ENCODE assay signal across 8 cellular contexts in genomic region chr17:59947310-59947709, GRCh38. TPM values are rescaled to one million over a fixed set of nuclear protein-coding genes. Genes with fewer than 3 reads are reported as not detected.
DNase-seq lines count a peak whose midpoint lies in the region; ATAC-seq and TF ChIP-seq lines count a peak whose summit lies in the region.
"Not testable (repeated sequence)": the region's sequence is repeated elsewhere in the genome, so short reads cannot be mapped to it uniquely, and the experiment has no call there.

No MANE protein-coding gene starts in this region.

- not testable (repeated sequence) for H3K4me2 ChIP-seq in KMS-11
- peak overlapping the region; percentile 52 for H3K4me2 ChIP-seq in SU-DHL-6 (ENCODE audit: low read depth, low read length, poor library complexity, severe bottlenecking)

- H3K9ac ChIP-seq in KMS-11 = not testable (repeated sequence)
- H3K9ac ChIP-seq in SU-DHL-6 (ENCODE audit: low read length) = 0 out of 2 replicates have a peak overlapping the region, but pooled peaks have one; percentile 20

- peak overlapping the region in 2 of 3 donors; percentile 3 to 63 for H3K27ac Mint-ChIP-seq in CD4-positive, CD25-positive, alpha-beta regulatory T cell
- peak overlapping the region; percentile 79 for H3K27ac Mint-ChIP-seq in activated T-cell treated with anti-CD3 and anti-CD28 coated beads, Interleukin-2, amount 50 U/mL, for 24 hours
- H3K27ac Mint-ChIP-seq in activated naive CD8-positive, alpha-beta T cell = peak overlapping the region; percentile 81

- not testable (repeated sequence) for H3K4me3 ChIP-seq in CD4-positive, CD25-positive, alpha-beta regulatory T cell (ENCODE audit: low read depth, low read length); KMS-11 (IDR thresholded peaks at IDR 0.05; ENCODE audit: insufficient read depth, low read depth, low read length); SU-DHL-6 (ENCODE audit: insufficient read depth, low read length, poor library complexity, severe bottlenecking)

- not testable (repeated sequence) for TF ChIP-seq CTCF in KMS-11 (conservative IDR thresholded peaks at IDR 0.05; ENCODE audit: low read depth, low read length); SU-DHL-6 (IDR thresholded peaks at IDR 0.05; ENCODE audit: insufficient read depth, low read length, poor library complexity, severe bottlenecking)

- H3K27me3 Mint-ChIP-seq in CD4-positive, CD25-positive, alpha-beta regulatory T cell; activated T-cell treated with anti-CD3 and anti-CD28 coated beads, Interleukin-2, amount 50 U/mL, for 24 hours; activated naive CD8-positive, alpha-beta T cell: not testable (repeated sequence)

- H3K27me3 ChIP-seq in CD4-positive, CD25-positive, alpha-beta regulatory T cell (ENCODE audit: control insufficient read depth, insufficient read depth, low read length); KMS-11 (ENCODE audit: insufficient read depth, low read depth); SU-DHL-6 (ENCODE audit: low read length): not testable (repeated sequence)

- H3K27ac ChIP-seq in CD4-positive, CD25-positive, alpha-beta regulatory T cell (ENCODE audit: insufficient read depth, low read length, poor library complexity, severe bottlenecking) = not testable (repeated sequence)
- H3K27ac ChIP-seq in KMS-11 = 0 out of 2 replicates have a peak overlapping the region, but pooled peaks have one; percentile 9
- H3K27ac ChIP-seq in SU-DHL-6 (ENCODE audit: low read depth, low read length) = peak overlapping the region; percentile 69

- H3K9me3 ChIP-seq in CD4-positive, CD25-positive, alpha-beta regulatory T cell (ENCODE audit: control insufficient read depth in 2 of 2, low read length in 2 of 2); SU-DHL-6 (ENCODE audit: insufficient read depth, low read length): not testable (repeated sequence)

- H3K4me1 ChIP-seq in CD4-positive, CD25-positive, alpha-beta regulatory T cell (ENCODE audit: control insufficient read depth, insufficient read depth, low read length, poor library complexity, severe bottlenecking) = not testable (repeated sequence)
- peaks cover 16% of the 10 kb centered on the region for H3K4me1 ChIP-seq in KMS-11 (ENCODE audit: low read depth, poor library complexity, severe bottlenecking)

- not testable (repeated sequence) for DNase-seq in CD4-positive, CD25-positive, alpha-beta regulatory T cell; activated T-cell treated with anti-CD3 and anti-CD28 coated beads, Interleukin-2, amount 50 U/mL, for 24 hours; stimulated activated naive CD8-positive, alpha-beta T cell treated with anti-CD3 and anti-CD28 coated beads, Interleukin-15, Interleukin-2, amounts not matched to agents 100 U/mL and 50 U/mL, for 24 hours
- peak; percentile 25 for DNase-seq in activated CD4-positive, alpha-beta T cell treated with anti-CD3 and anti-CD28 coated beads for 48 hours
- DNase-seq in myocyte (ENCODE audit: low read depth) = peak; percentile 26

- peaks cover 24% of the 10 kb centered on the region for H3K36me3 Mint-ChIP-seq in CD4-positive, CD25-positive, alpha-beta regulatory T cell
- H3K36me3 Mint-ChIP-seq in activated T-cell treated with anti-CD3 and anti-CD28 coated beads, Interleukin-2, amount 50 U/mL, for 24 hours (ENCODE audit: low read depth) = peaks cover 88% of the 10 kb centered on the region
- peaks cover 11% of the 10 kb centered on the region for H3K36me3 Mint-ChIP-seq in activated naive CD8-positive, alpha-beta T cell

- not testable (repeated sequence) for H4K20me1 ChIP-seq in KMS-11 (ENCODE audit: insufficient read depth); SU-DHL-6 (ENCODE audit: low read depth, low read length)

- H3K4me3 Mint-ChIP-seq in CD4-positive, CD25-positive, alpha-beta regulatory T cell; activated T-cell treated with anti-CD3 and anti-CD28 coated beads, Interleukin-2, amount 50 U/mL, for 24 hours; activated naive CD8-positive, alpha-beta T cell: not testable (repeated sequence)

- peaks cover 0 to 21% (median 7%) of the 10 kb centered on the region in 4 donors for H3K4me1 Mint-ChIP-seq in CD4-positive, CD25-positive, alpha-beta regulatory T cell
- peaks cover 45% of the 10 kb centered on the region for H3K4me1 Mint-ChIP-seq in activated T-cell treated with anti-CD3 and anti-CD28 coated beads, Interleukin-2, amount 50 U/mL, for 24 hours (ENCODE audit: low read depth)
- H3K4me1 Mint-ChIP-seq in activated naive CD8-positive, alpha-beta T cell (ENCODE audit: low read depth) = not testable (repeated sequence)

- not testable (repeated sequence) for H3K9me3 Mint-ChIP-seq in CD4-positive, CD25-positive, alpha-beta regulatory T cell; activated T-cell treated with anti-CD3 and anti-CD28 coated beads, Interleukin-2, amount 50 U/mL, for 24 hours; activated naive CD8-positive, alpha-beta T cell (ENCODE audit: low read depth)

- peaks cover 48% of the 10 kb centered on the region for H3K36me3 ChIP-seq in CD4-positive, CD25-positive, alpha-beta regulatory T cell (ENCODE audit: control insufficient read depth, insufficient read depth, low read length)
- H3K36me3 ChIP-seq in KMS-11 (ENCODE audit: insufficient read depth) = not testable (repeated sequence)
- H3K36me3 ChIP-seq in SU-DHL-6 (ENCODE audit: low read length) = peaks cover 13% of the 10 kb centered on the region

- H3K9me2 ChIP-seq in SU-DHL-6 (replicated peaks; ENCODE audit: insufficient read depth, low read length) = not testable (repeated sequence)

- ATAC-seq in CD4-positive, CD25-positive, alpha-beta regulatory T cell (ENCODE audit: low read depth in 2 of 2) = not testable (repeated sequence)
- ATAC-seq in stimulated activated naive CD8-positive, alpha-beta T cell treated with anti-CD3 and anti-CD28 coated beads, Interleukin-15, Interleukin-2, amounts not matched to agents 100 U/mL and 50 U/mL, for 24 hours = peak; percentile 52

- peaks cover 19% of the 10 kb centered on the region for H3F3A ChIP-seq in SU-DHL-6 (ENCODE audit: insufficient read depth)

- not testable (repeated sequence) for H2AFZ ChIP-seq in KMS-11 (ENCODE audit: low read depth); SU-DHL-6 (ENCODE audit: low read depth, low read length, severe bottlenecking)

- not testable (repeated sequence) for H3K79me2 ChIP-seq in KMS-11 (ENCODE audit: insufficient read depth, low read depth); SU-DHL-6 (ENCODE audit: insufficient read depth, low read length)

RNA-seq across cellular contexts. Expression of gene RNFT1, which starts 17.2 kb away (rescaled TPM):
- total RNA-seq in CD4-positive, CD25-positive, alpha-beta regulatory T cell = 27.0 TPM
- 10 to 100 TPM; 29.1 to 38.0 (median 30.5) TPM for polyA plus RNA-seq in CD4-positive, CD25-positive, alpha-beta regulatory T cell
- 12.4 and 12.5 TPM in 2 replicates for total RNA-seq in myocyte
- polyA plus RNA-seq in myocyte (2012) = 10.7 TPM

RNA-seq across cellular contexts. Expression of gene RPS6KB1, which starts 54.4 kb away (rescaled TPM):
- total RNA-seq in CD4-positive, CD25-positive, alpha-beta regulatory T cell = 123 TPM
- 10 to 100 TPM; 19.9 to 28.1 (median 25.0) TPM for polyA plus RNA-seq in CD4-positive, CD25-positive, alpha-beta regulatory T cell
- total RNA-seq in myocyte = 24.8 and 26.2 TPM in 2 replicates
- 11.6 TPM for polyA plus RNA-seq in myocyte (2012)

RNA-seq across cellular contexts. Expression of gene TUBD1, which starts 54.6 kb away (rescaled TPM):
- total RNA-seq in CD4-positive, CD25-positive, alpha-beta regulatory T cell = 16.3 TPM
- polyA plus RNA-seq in CD4-positive, CD25-positive, alpha-beta regulatory T cell = 10 to 100 TPM; 21.0 to 28.2 (median 24.6) TPM
- 2.3 and 5.9 TPM in 2 replicates for total RNA-seq in myocyte
- polyA plus RNA-seq in myocyte (2012) = 4.3 TPM
